Comparison of ENCODE assay signal across 2 cellular contexts in the genomic region with DNA sequence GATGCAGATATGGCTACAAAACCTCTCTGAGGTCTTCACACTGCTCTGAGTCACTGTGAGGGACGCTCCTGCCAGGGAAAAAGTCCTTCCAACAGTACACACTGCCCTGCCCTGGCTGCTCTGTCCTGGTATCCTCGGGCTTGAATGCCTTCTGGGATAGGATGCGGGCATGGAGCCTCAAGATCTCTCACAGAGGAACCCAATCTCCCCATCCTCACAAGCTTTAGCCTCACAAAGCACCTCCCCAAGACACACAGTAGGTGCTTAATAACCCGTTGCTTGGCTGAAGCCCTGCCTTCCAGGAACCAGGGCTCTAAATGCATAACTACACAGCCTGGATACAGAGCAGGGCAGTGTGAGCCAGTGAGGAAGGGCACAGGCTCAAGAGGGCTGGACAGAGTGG.
TF ChIP-seq lines count a peak whose summit lies in the region.

No MANE protein-coding gene starts in this region.

TF ChIP-seq in SK-N-SH, 30 proteins besides CTCF, POLR2A, EP300 and RAD21:
- TF ChIP-seq TCF12 (IDR thresholded peaks at IDR 0.05) (no peak), TAF1 (IDR thresholded peaks at IDR 0.05; ENCODE audit: borderline replicate concordance, low read depth, low read length) (no peak), FOXM1 (IDR thresholded peaks at IDR 0.05; ENCODE audit: low read depth) (no peak), ZBTB33 (IDR thresholded peaks at IDR 0.05; ENCODE audit: borderline replicate concordance, low read depth) (no peak), RFX5 (IDR thresholded peaks at IDR 0.05; ENCODE audit: low read length) (no peak), JUND (IDR thresholded peaks at IDR 0.05) (no peak), ELF1 (IDR thresholded peaks at IDR 0.05) (no peak)
- TF ChIP-seq, protein P1, sequence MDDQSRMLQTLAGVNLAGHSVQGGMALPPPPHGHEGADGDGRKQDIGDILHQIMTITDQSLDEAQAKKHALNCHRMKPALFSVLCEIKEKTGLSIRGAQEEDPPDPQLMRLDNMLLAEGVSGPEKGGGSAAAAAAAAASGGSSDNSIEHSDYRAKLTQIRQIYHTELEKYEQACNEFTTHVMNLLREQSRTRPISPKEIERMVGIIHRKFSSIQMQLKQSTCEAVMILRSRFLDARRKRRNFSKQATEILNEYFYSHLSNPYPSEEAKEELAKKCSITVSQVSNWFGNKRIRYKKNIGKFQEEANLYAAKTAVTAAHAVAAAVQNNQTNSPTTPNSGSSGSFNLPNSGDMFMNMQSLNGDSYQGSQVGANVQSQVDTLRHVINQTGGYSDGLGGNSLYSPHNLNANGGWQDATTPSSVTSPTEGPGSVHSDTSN (IDR thresholded peaks at IDR 0.05), result no peak
TF ChIP-seq in SK-N-SH: peak in this region for 0.

TF ChIP-seq in SK-N-SH treated with all-trans-retinoic acid at 6 μM for 48 hours, 23 proteins besides CTCF, POLR2A, EP300 and RAD21:
- TF ChIP-seq TOX (CRISPR knock-in tag; IDR thresholded peaks at IDR 0.05; ENCODE audit: borderline replicate concordance) (no peak), ESRRG (CRISPR knock-in tag; IDR thresholded peaks at IDR 0.05) (no peak), PATZ1 (CRISPR knock-in tag; IDR thresholded peaks at IDR 0.05; ENCODE audit: borderline replicate concordance) (no peak), ARNTL (CRISPR knock-in tag; IDR thresholded peaks at IDR 0.05; ENCODE audit: borderline replicate concordance, low read depth) (no peak), SNAI2 (CRISPR knock-in tag; IDR thresholded peaks at IDR 0.05) (no peak), TCF4 (CRISPR knock-in tag; IDR thresholded peaks at IDR 0.05; ENCODE audit: borderline replicate concordance) (no peak), ZNF8 (CRISPR knock-in tag; IDR thresholded peaks at IDR 0.05) (no peak), PPARA (CRISPR knock-in tag; IDR thresholded peaks at IDR 0.05; ENCODE audit: borderline replicate concordance) (no peak), ZFP30 (CRISPR knock-in tag; IDR thresholded peaks at IDR 0.05) (no peak), BACH2 (CRISPR knock-in tag; IDR thresholded peaks at IDR 0.05; ENCODE audit: borderline replicate concordance) (no peak), CSDC2 (CRISPR knock-in tag; IDR thresholded peaks at IDR 0.05) (no peak), POU6F1 (CRISPR knock-in tag; IDR thresholded peaks at IDR 0.05; ENCODE audit: borderline replicate concordance, low read depth) (no peak), CREB5 (CRISPR knock-in tag; IDR thresholded peaks at IDR 0.05; ENCODE audit: low read depth) (no peak), ISL1 (CRISPR knock-in tag; IDR thresholded peaks at IDR 0.05) (no peak)
- TF ChIP-seq, protein P2, sequence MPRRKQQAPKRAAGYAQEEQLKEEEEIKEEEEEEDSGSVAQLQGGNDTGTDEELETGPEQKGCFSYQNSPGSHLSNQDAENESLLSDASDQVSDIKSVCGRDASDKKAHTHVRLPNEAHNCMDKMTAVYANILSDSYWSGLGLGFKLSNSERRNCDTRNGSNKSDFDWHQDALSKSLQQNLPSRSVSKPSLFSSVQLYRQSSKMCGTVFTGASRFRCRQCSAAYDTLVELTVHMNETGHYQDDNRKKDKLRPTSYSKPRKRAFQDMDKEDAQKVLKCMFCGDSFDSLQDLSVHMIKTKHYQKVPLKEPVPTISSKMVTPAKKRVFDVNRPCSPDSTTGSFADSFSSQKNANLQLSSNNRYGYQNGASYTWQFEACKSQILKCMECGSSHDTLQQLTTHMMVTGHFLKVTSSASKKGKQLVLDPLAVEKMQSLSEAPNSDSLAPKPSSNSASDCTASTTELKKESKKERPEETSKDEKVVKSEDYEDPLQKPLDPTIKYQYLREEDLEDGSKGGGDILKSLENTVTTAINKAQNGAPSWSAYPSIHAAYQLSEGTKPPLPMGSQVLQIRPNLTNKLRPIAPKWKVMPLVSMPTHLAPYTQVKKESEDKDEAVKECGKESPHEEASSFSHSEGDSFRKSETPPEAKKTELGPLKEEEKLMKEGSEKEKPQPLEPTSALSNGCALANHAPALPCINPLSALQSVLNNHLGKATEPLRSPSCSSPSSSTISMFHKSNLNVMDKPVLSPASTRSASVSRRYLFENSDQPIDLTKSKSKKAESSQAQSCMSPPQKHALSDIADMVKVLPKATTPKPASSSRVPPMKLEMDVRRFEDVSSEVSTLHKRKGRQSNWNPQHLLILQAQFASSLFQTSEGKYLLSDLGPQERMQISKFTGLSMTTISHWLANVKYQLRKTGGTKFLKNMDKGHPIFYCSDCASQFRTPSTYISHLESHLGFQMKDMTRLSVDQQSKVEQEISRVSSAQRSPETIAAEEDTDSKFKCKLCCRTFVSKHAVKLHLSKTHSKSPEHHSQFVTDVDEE (CRISPR knock-in tag; IDR thresholded peaks at IDR 0.05), result no peak
